Comparison of ENCODE assay signal across 1 cellular context in the genomic region with DNA sequence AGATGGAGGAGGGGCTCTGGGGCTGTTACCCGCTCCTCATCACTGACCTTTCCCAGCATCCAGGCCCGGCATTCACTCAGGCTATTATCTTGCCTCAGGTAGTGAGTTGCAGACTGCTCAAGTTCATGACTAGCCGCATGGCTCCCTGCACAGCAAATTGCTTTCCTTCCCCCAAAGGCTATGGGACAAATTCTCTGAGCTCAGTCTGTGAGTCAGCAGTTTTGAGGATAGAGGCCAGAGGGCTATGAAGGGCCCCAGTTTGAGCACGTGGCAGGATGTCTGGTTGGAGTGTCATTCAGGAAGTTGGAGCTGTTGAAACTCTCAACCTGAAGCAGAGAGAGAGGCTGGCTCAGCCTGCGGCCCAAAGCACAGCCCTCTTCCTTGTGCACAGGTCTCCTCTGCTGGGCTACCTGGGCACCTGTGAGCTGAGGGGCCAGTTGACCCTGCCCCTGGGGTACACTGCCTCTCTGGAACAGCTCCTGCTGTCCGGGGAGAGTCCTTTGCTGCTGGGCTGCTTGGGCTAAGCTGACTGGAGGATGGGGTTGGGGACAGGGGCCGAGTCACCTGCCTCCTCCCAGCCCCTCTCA.
TF ChIP-seq lines count a peak whose summit lies in the region.

No MANE protein-coding gene starts in this region.

TF ChIP-seq in HepG2, 621 proteins besides CTCF, POLR2A, EP300 and RAD21 (continued from another document and continues in another):
- TF ChIP-seq THRA (CRISPR knock-in tag; IDR thresholded peaks at IDR 0.05; ENCODE audit: borderline replicate concordance) (peak; percentile 52; the same call in 1 of the 2 replicates), CEBPB (IDR thresholded peaks at IDR 0.05; ENCODE audit: borderline replicate concordance, low read depth, low read length) (no peak), ZNF10 (CRISPR knock-in tag; IDR thresholded peaks at IDR 0.05; ENCODE audit: borderline replicate concordance, low read depth) (no peak), DMAP1 (CRISPR knock-in tag; IDR thresholded peaks at IDR 0.05) (peak; percentile 76; the same call in 1 of the 2 replicates), TMF1 (CRISPR knock-in tag; IDR thresholded peaks at IDR 0.05; ENCODE audit: low read depth) (no peak), PAWR (CRISPR knock-in tag; IDR thresholded peaks at IDR 0.05; ENCODE audit: borderline replicate concordance) (no peak), MAFK (conservative IDR thresholded peaks at IDR 0.05 in 1 of 2, IDR thresholded peaks at IDR 0.05 in 1 of 2; ENCODE audit: low read length in 2 of 2) (peak; percentile 96 to 99), ZNF605 (CRISPR knock-in tag; IDR thresholded peaks at IDR 0.05) (no peak), ZNF431 (CRISPR knock-in tag; IDR thresholded peaks at IDR 0.05; ENCODE audit: borderline replicate concordance, low read depth) (no peak), MXD4 (CRISPR knock-in tag; IDR thresholded peaks at IDR 0.05) (peak; percentile 84), ZNF138 (CRISPR knock-in tag; IDR thresholded peaks at IDR 0.05; ENCODE audit: low read depth) (no peak), HDAC2 (CRISPR knock-in tag; IDR thresholded peaks at IDR 0.05) (peak; percentile 75), KLF11 (CRISPR knock-in tag; IDR thresholded peaks at IDR 0.05) (0 out of 2 replicates have a peak, but pooled peaks have one; percentile 44), ZBTB38 (CRISPR knock-in tag; IDR thresholded peaks at IDR 0.05) (peak; percentile 82), ZNF761 (CRISPR knock-in tag; conservative IDR thresholded peaks at IDR 0.05) (no peak), CEBPZ (IDR thresholded peaks at IDR 0.05; ENCODE audit: low read length) (no peak), ZNF687 (CRISPR knock-in tag; IDR thresholded peaks at IDR 0.05) (peak; percentile 97), RARA (CRISPR knock-in tag; IDR thresholded peaks at IDR 0.05) (peak; percentile 88), NFRKB (IDR thresholded peaks at IDR 0.05) (no peak), ZNF607 (CRISPR knock-in tag; IDR thresholded peaks at IDR 0.05; ENCODE audit: borderline replicate concordance) (0 out of 2 replicates have a peak, but pooled peaks have one; percentile 44), ZNF644 (CRISPR knock-in tag; IDR thresholded peaks at IDR 0.05; ENCODE audit: low read depth) (0 out of 2 replicates have a peak, but pooled peaks have one; percentile 47), ZFP37 (CRISPR knock-in tag; IDR thresholded peaks at IDR 0.05; ENCODE audit: borderline replicate concordance) (peak; percentile 71; the same call in 1 of the 2 replicates), NR2F2 (IDR thresholded peaks at IDR 0.05; ENCODE audit: borderline replicate concordance, low read depth) (0 out of 2 replicates have a peak, but pooled peaks have one; percentile 14), NR2F1 (CRISPR knock-in tag; IDR thresholded peaks at IDR 0.05) (0 out of 4 replicates have a peak, but pooled peaks of 1 of the 2 experiments have one; percentile 14), TOE1 (CRISPR knock-in tag; IDR thresholded peaks at IDR 0.05) (no peak), ZSCAN30 (CRISPR knock-in tag; IDR thresholded peaks at IDR 0.05) (no peak), SP2 (CRISPR knock-in tag; IDR thresholded peaks at IDR 0.05) (no peak), TBX2 (CRISPR knock-in tag; IDR thresholded peaks at IDR 0.05; ENCODE audit: borderline replicate concordance) (peak; percentile 54; the same call in 1 of the 2 replicates), FOSL1 (CRISPR knock-in tag; IDR thresholded peaks at IDR 0.05; ENCODE audit: borderline replicate concordance) (no peak), ZNF563 (CRISPR knock-in tag; IDR thresholded peaks at IDR 0.05) (no peak; the same call in 1 of the 2 replicates), MTF1 (CRISPR knock-in tag; IDR thresholded peaks at IDR 0.05) (no peak), GFI1 (CRISPR knock-in tag; IDR thresholded peaks at IDR 0.05; ENCODE audit: borderline replicate concordance) (0 out of 2 replicates have a peak, but pooled peaks have one; percentile 24), CEBPG (CRISPR knock-in tag; IDR thresholded peaks at IDR 0.05) (peak; percentile 44; the same call in 1 of the 2 replicates)
- TF ChIP-seq, protein P1, sequence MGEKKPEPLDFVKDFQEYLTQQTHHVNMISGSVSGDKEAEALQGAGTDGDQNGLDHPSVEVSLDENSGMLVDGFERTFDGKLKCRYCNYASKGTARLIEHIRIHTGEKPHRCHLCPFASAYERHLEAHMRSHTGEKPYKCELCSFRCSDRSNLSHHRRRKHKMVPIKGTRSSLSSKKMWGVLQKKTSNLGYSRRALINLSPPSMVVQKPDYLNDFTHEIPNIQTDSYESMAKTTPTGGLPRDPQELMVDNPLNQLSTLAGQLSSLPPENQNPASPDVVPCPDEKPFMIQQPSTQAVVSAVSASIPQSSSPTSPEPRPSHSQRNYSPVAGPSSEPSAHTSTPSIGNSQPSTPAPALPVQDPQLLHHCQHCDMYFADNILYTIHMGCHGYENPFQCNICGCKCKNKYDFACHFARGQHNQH (CRISPR knock-in tag; IDR thresholded peaks at IDR 0.05), result peak; percentile 78
- TF ChIP-seq, protein P2, sequence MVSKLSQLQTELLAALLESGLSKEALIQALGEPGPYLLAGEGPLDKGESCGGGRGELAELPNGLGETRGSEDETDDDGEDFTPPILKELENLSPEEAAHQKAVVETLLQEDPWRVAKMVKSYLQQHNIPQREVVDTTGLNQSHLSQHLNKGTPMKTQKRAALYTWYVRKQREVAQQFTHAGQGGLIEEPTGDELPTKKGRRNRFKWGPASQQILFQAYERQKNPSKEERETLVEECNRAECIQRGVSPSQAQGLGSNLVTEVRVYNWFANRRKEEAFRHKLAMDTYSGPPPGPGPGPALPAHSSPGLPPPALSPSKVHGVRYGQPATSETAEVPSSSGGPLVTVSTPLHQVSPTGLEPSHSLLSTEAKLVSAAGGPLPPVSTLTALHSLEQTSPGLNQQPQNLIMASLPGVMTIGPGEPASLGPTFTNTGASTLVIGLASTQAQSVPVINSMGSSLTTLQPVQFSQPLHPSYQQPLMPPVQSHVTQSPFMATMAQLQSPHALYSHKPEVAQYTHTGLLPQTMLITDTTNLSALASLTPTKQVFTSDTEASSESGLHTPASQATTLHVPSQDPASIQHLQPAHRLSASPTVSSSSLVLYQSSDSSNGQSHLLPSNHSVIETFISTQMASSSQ (IDR thresholded peaks at IDR 0.05; ENCODE audit: low read depth), result no peak
- TF ChIP-seq, protein P2 (CRISPR knock-in tag; IDR thresholded peaks at IDR 0.05; ENCODE audit: borderline replicate concordance), result peak; percentile 53; the same call in 1 of the 2 replicates
- TF ChIP-seq, protein P3, sequence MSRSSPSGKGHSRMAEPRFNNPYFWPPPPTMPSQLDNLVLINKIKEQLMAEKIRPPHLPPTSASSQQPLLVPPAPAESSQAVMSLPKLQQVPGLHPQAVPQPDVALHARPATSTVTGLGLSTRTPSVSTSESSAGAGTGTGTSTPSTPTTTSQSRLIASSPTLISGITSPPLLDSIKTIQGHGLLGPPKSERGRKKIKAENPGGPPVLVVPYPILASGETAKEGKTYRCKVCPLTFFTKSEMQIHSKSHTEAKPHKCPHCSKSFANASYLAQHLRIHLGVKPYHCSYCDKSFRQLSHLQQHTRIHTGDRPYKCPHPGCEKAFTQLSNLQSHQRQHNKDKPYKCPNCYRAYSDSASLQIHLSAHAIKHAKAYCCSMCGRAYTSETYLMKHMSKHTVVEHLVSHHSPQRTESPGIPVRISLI (CRISPR knock-in tag; IDR thresholded peaks at IDR 0.05; ENCODE audit: borderline replicate concordance), result no peak
